Comparison of ENCODE assay signal across 9 cellular contexts in the genomic region with DNA sequence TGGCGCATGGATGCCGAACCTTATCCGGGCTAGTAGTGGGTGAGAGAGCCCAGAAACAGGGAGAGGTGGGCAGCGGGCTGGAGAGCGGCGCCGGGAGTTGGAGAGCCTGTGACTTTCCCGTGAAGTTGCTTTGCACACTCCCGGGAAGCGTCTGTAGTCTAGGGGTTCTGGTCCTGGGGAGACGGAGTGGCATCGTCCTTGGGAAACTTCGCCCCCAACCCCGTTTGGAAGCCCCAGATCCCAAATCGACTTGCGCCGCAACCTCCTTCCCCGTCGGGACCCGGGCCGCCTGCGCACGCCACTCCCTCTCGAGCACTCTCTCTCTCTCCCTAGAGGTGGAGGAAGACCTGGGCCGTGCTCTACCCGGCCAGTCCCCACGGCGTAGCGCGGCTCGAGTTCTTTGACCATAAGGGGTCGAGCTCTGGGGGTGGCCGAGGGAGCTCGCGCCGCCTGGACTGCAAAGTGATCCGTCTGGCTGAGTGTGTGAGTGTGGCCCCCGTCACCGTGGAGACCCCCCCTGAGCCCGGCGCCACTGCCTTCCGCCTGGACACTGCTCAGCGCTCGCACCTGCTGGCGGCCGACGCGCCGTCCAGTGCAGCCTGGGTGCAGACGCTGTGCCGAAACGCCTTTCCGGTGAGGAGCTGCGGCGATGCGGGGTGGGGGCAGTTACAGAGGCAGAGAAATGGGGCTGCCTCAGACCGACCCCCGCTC. TPM values are rescaled to one million over a fixed set of nuclear protein-coding genes. Genes with fewer than 3 reads are reported as not detected.
DNase-seq lines count a peak whose midpoint lies in the region; ATAC-seq, FAIRE-seq and TF ChIP-seq lines count a peak whose summit lies in the region.
"Had no signal": no experiment of that assay in that cellular context is flagged by ENCODE, and none has a peak within 500 bp of the region (broad histone marks: within the 10 kb centered on the region; RNA-seq: fewer than 3 reads in every experiment).

No MANE protein-coding gene starts in this region.

- H3K9me1 ChIP-seq in K562 (ENCODE audit: control insufficient read depth, insufficient read depth, low read length): no peaks in the 10 kb centered on the region

- TF ChIP-seq CTCF in K562 (IDR thresholded peaks at IDR 0.05 in 2 of 3, conservative IDR thresholded peaks at IDR 0.05 in 1 of 3; ENCODE audit: insufficient read depth in 2 of 3, low read depth in 1 of 3, low read length in 3 of 3): no peak

- TF ChIP-seq RAD21 in K562 (CRISPR knock-in tag; conservative IDR thresholded peaks at IDR 0.05 in 1 of 2, IDR thresholded peaks at IDR 0.05 in 1 of 2): no peak

- H3K9me3 ChIP-seq in SJCRH30 (replicated peaks) (no peaks in the 10 kb centered on the region), K562 (replicated peaks; ENCODE audit: control insufficient read depth, insufficient read depth, low read depth, low read length) (no peaks in the 10 kb centered on the region)

- FAIRE-seq in K562 (lab: Jason Lieb, UNC): peak; percentile 65

- ATAC-seq in HG02943 (IDR thresholded peaks at IDR 0.05; ENCODE audit: low read depth, unreplicated experiment) (peak; percentile 62), K562 (peak; percentile 84), GM18858 (IDR thresholded peaks at IDR 0.05; ENCODE audit: unreplicated experiment) (no peak)

- peak overlapping the region; percentile 90 for H2AFZ ChIP-seq in K562 (ENCODE audit: low read depth, low read length)

- peaks cover 7% of the 10 kb centered on the region for H3K27me3 ChIP-seq in SJCRH30
- H3K27me3 ChIP-seq in K562 (ENCODE audit: control insufficient read depth in 2 of 2, insufficient read depth in 2 of 2, low read length in 2 of 2): peaks cover 0 to 1% of the 10 kb centered on the region in 2 experiments; a peak in 1 of 5 replicates

- POLR2A ChIA-PET in K562 (lab: Yijun Ruan, JAX): interaction anchor here (0.6 to 1.2 kb wide), 7 partner anchors 9 to 328 kb away, joined by 3 to 4 read pairs (median 3); no protein-coding TSS in a partner anchor

- CTCF ChIA-PET in K562 (lab: Yijun Ruan, JAX; ENCODE audit: low intra/inter-chr PET ratio): no interaction called here

- in situ Hi-C loops in K562 (cut with MboI): no loop called here

- H3K4me1 ChIP-seq in SJCRH30: peaks cover 10% of the 10 kb centered on the region
- H3K4me1 ChIP-seq in K562 (replicated peaks in 1 of 2; ENCODE audit: control insufficient read depth in 2 of 2, insufficient read depth in 2 of 2, low read length in 2 of 2): peaks cover 18 to 49% of the 10 kb centered on the region in 2 experiments

- 1% methylated on average over 41 of the region's 58 CpGs for WGBS in K562 (ENCODE audit: insufficient coverage, low coverage, missing lambda C conversion rate)

- peak overlapping the region; percentile 95 for H3K4me2 ChIP-seq in K562 (ENCODE audit: insufficient read depth, low read length)

- TF ChIP-seq POLR2A in K562 (conservative IDR thresholded peaks at IDR 0.05): peak; percentile 66

- TSS peak; percentile 70 for BruUV-seq in K562 (replicated peaks; lab: Mats Ljungman, UMichigan)

- intact Hi-C loops in K562 (cut with micrococcal nuclease): loop anchor here (2.0 kb wide), 1 partner anchor 24 kb away; no protein-coding TSS in a partner anchor

- no peaks in the 10 kb centered on the region for H4K20me1 ChIP-seq in K562 (replicated peaks; ENCODE audit: control insufficient read depth, insufficient read depth, low read length)

- H3K9ac ChIP-seq in K562 (ENCODE audit: insufficient read depth in 1 of 2, low read depth in 2 of 2, low read length in 2 of 2): peak overlapping the region; percentile 83 to 99

- peaks cover 15% of the 10 kb centered on the region; the same call in 2 of the 3 replicates for H3K79me2 ChIP-seq in K562 (ENCODE audit: control insufficient read depth, insufficient read depth, low read length)

- no peak overlapping the region; the same call in 1 of the 2 replicates for H3K27ac ChIP-seq in SJCRH30
- H3K27ac ChIP-seq in K562 (ENCODE audit: extremely low read depth, low read depth, low read length): peak overlapping the region; percentile 92

- H3K36me3 ChIP-seq in SJCRH30 (no peaks in the 10 kb centered on the region), K562 (ENCODE audit: control insufficient read depth, insufficient read depth, low read length) (peaks cover 17% of the 10 kb centered on the region; the same call in 1 of the 3 replicates)

- no peak for TF ChIP-seq EP300 in K562 (IDR thresholded peaks at IDR 0.05; ENCODE audit: low read length)

- H3K4me3 ChIP-seq in SJCRH30: peak overlapping the region; percentile 61
- H3K4me3 ChIP-seq in K562: peak overlapping the region; percentile 66

- DNase-seq in NCI-H748 (lab: John Stamatoyannopoulos, UW; ENCODE audit: unreplicated experiment) (peak; percentile 66), NCI-H748 treated with DMSO at 0.1 percent for 48 hours (lab: John Stamatoyannopoulos, UW) (no peak), SJCRH30 (no peak), K562 (ENCODE audit: extremely low read depth in 1 of 4, low spot score in 3 of 4) (peak; percentile 67 to 70 (median 68)), islet precursor cell (peak; percentile 86)
- peak; percentile 65 for DNase-seq in stimulated activated CD4-positive, alpha-beta T cell treated with anti-CD3 and anti-CD28 coated beads, Interleukin-15, amount 100 ng/mL, for 24 hours

RNA-seq across cellular contexts. Expression of gene DOK1, which starts 0.5 kb away (rescaled TPM):
- total RNA-seq in SJCRH30 (2014; rRNA removed; shearing (Covaris generic)): 1.7 and 4.4 TPM in 2 replicates
- total RNA-seq in K562 (2011; cell fraction: chromatin; rRNA removed; ENCODE audit: low replicate concordance): 7.7 and 24.2 TPM in 2 replicates
- 33.4 and 35.7 TPM in 2 replicates for total RNA-seq in K562 (2011; cell fraction: nucleolus; rRNA removed)
- 13.4 and 16.5 TPM in 2 replicates for total RNA-seq in K562 (2011; cell fraction: nucleoplasm; rRNA removed)
- total RNA-seq in K562 (2014; rRNA removed) (36.4 and 44.5 TPM in 2 replicates), K562 (2014; rRNA removed; fragmentation: Illumina TruSeq; extraction: Trizol) (5.2 and 7.6 TPM in 2 replicates), K562 (2015; rRNA removed; fragmentation: Illumina TruSeq; extraction: Trizol) (16.6 and 16.7 TPM in 2 replicates), K562 (2021) (25.8 and 29.6 TPM in 2 replicates)
- polyA plus RNA-seq in K562 (2011; rRNA removed) (11.3 and 12.0 TPM in 2 replicates), K562 (2014; fragmentation: Illumina TruSeq; extraction: Trizol) (16.1 and 24.2 TPM in 2 replicates), K562 (2014; fragmentation: Nextera tagmentation; extraction: Ambion mirVana) (under 1 TPM; 0.59 to 0.99 TPM), K562 (2014; rRNA removed) (27.7 and 33.0 TPM in 2 replicates)
- 11.0 and 31.7 TPM in 2 replicates for polyA plus RNA-seq in K562 (2011; cell fraction: cytosol; rRNA removed)
- 23.6 and 47.8 TPM in 2 replicates for polyA plus RNA-seq in K562 (2011; cell fraction: nucleus; rRNA removed)
- 26.9 and 34.5 TPM in 2 replicates for polyA plus RNA-seq in K562 (2012)
- polyA minus RNA-seq in K562 (2011; rRNA and poly(A)+ RNA removed): 7.6 and 10.6 TPM in 2 replicates
- polyA minus RNA-seq in K562 (2011; cell fraction: cytosol; rRNA and poly(A)+ RNA removed): 14.9 and 16.0 TPM in 2 replicates
- polyA minus RNA-seq in K562 (2011; cell fraction: nucleus; rRNA and poly(A)+ RNA removed): 20.7 and 21.3 TPM in 2 replicates

RNA-seq across cellular contexts. Expression of gene LOXL3, which starts 1.2 kb away (rescaled TPM):
- 16.8 and 19.0 TPM in 2 replicates for total RNA-seq in SJCRH30 (2014; rRNA removed; shearing (Covaris generic))
- 2.6 and 3.8 TPM in 2 replicates for total RNA-seq in K562 (2011; cell fraction: chromatin; rRNA removed; ENCODE audit: low replicate concordance)
- total RNA-seq in K562 (2011; cell fraction: nucleolus; rRNA removed): 2.0 and 2.2 TPM in 2 replicates
- total RNA-seq in K562 (2011; cell fraction: nucleoplasm; rRNA removed): 2.1 and 2.9 TPM in 2 replicates
- total RNA-seq in K562 (2014; rRNA removed): 0.29 and 0.64 TPM in 2 replicates
- total RNA-seq in K562 (2014; rRNA removed; fragmentation: Illumina TruSeq; extraction: Trizol): 0.25 and 0.26 TPM in 2 replicates
- total RNA-seq in K562 (2015; rRNA removed; fragmentation: Illumina TruSeq; extraction: Trizol): 0.22 and 0.23 TPM in 2 replicates
- total RNA-seq in K562 (2021): 0.58 and 0.76 TPM in 2 replicates
- 0.99 and 1.1 TPM in 2 replicates for polyA plus RNA-seq in K562 (2011; rRNA removed)
- 0.87 and 1.1 TPM in 2 replicates for polyA plus RNA-seq in K562 (2011; cell fraction: cytosol; rRNA removed)
- 3.1 and 5.8 TPM in 2 replicates for polyA plus RNA-seq in K562 (2011; cell fraction: nucleus; rRNA removed)
- 0.59 and 1.7 TPM in 2 replicates for polyA plus RNA-seq in K562 (2012)
- polyA plus RNA-seq in K562 (2014; fragmentation: Illumina TruSeq; extraction: Trizol): 0.31 and 0.48 TPM in 2 replicates
- polyA plus RNA-seq in K562 (2014; fragmentation: Nextera tagmentation; extraction: Ambion mirVana): under 1 TPM; 0.24 to 0.30 TPM
- polyA plus RNA-seq in K562 (2014; rRNA removed): 0.50 and 1.1 TPM in 2 replicates
- 0.53 and 0.66 TPM in 2 replicates for polyA minus RNA-seq in K562 (2011; rRNA and poly(A)+ RNA removed)
- polyA minus RNA-seq in K562 (2011; cell fraction: cytosol; rRNA and poly(A)+ RNA removed): 1.0 TPM in 1 of 2 replicates, not detected in the other
- 1.1 and 1.8 TPM in 2 replicates for polyA minus RNA-seq in K562 (2011; cell fraction: nucleus; rRNA and poly(A)+ RNA removed)

RNA-seq across cellular contexts. Expression of gene HTRA2, which starts 25.2 kb away (rescaled TPM):
- 42.6 and 46.3 TPM in 2 replicates for total RNA-seq in SJCRH30 (2014; rRNA removed; shearing (Covaris generic))
- 76.3 and 135 TPM in 2 replicates for total RNA-seq in K562 (2011; cell fraction: chromatin; rRNA removed; ENCODE audit: low replicate concordance)
- total RNA-seq in K562 (2011; cell fraction: nucleolus; rRNA removed): 116 and 121 TPM in 2 replicates
- total RNA-seq in K562 (2011; cell fraction: nucleoplasm; rRNA removed): 69.5 and 82.8 TPM in 2 replicates
- total RNA-seq in K562 (2014; rRNA removed) (68.0 and 76.5 TPM in 2 replicates), K562 (2014; rRNA removed; fragmentation: Illumina TruSeq; extraction: Trizol) (48.3 and 54.2 TPM in 2 replicates), K562 (2015; rRNA removed; fragmentation: Illumina TruSeq; extraction: Trizol) (56.7 and 60.5 TPM in 2 replicates), K562 (2021) (66.5 and 72.0 TPM in 2 replicates)
- polyA plus RNA-seq in K562 (2011; rRNA removed) (45.9 and 59.8 TPM in 2 replicates), K562 (2014; fragmentation: Illumina TruSeq; extraction: Trizol) (60.7 and 75.7 TPM in 2 replicates), K562 (2014; fragmentation: Nextera tagmentation; extraction: Ambion mirVana) (10 to 100 TPM; 66.7 to 71.2 TPM), K562 (2014; rRNA removed) (65.8 and 78.9 TPM in 2 replicates)
- polyA plus RNA-seq in K562 (2011; cell fraction: cytosol; rRNA removed): 65.6 and 128 TPM in 2 replicates
- 86.3 and 133 TPM in 2 replicates for polyA plus RNA-seq in K562 (2011; cell fraction: nucleus; rRNA removed)
- polyA plus RNA-seq in K562 (2012): 62.5 and 70.9 TPM in 2 replicates
- 29.0 and 45.8 TPM in 2 replicates for polyA minus RNA-seq in K562 (2011; rRNA and poly(A)+ RNA removed)
- 22.2 and 38.4 TPM in 2 replicates for polyA minus RNA-seq in K562 (2011; cell fraction: cytosol; rRNA and poly(A)+ RNA removed)
- 58.6 and 61.0 TPM in 2 replicates for polyA minus RNA-seq in K562 (2011; cell fraction: nucleus; rRNA and poly(A)+ RNA removed)

RNA-seq across cellular contexts. Expression of gene AUP1, which starts 25.5 kb away (rescaled TPM):
- 125 and 132 TPM in 2 replicates for total RNA-seq in SJCRH30 (2014; rRNA removed; shearing (Covaris generic))
- 396 and 984 TPM in 2 replicates for total RNA-seq in K562 (2011; cell fraction: chromatin; rRNA removed; ENCODE audit: low replicate concordance)
- 901 and 928 TPM in 2 replicates for total RNA-seq in K562 (2011; cell fraction: nucleolus; rRNA removed)
- 568 and 636 TPM in 2 replicates for total RNA-seq in K562 (2011; cell fraction: nucleoplasm; rRNA removed)
- total RNA-seq in K562 (2014; rRNA removed) (183 and 192 TPM in 2 replicates), K562 (2014; rRNA removed; fragmentation: Illumina TruSeq; extraction: Trizol) (105 and 130 TPM in 2 replicates), K562 (2015; rRNA removed; fragmentation: Illumina TruSeq; extraction: Trizol) (165 and 173 TPM in 2 replicates), K562 (2021) (165 and 166 TPM in 2 replicates)
- polyA plus RNA-seq in K562 (2011; rRNA removed) (118 and 196 TPM in 2 replicates), K562 (2014; fragmentation: Illumina TruSeq; extraction: Trizol) (217 and 245 TPM in 2 replicates), K562 (2014; fragmentation: Nextera tagmentation; extraction: Ambion mirVana) (100 to 1,000 TPM in 1 of 2 experiments, 10 to 100 TPM in 1; 70.7 to 113 TPM), K562 (2014; rRNA removed) (245 and 268 TPM in 2 replicates)
- 159 and 372 TPM in 2 replicates for polyA plus RNA-seq in K562 (2011; cell fraction: cytosol; rRNA removed)
- polyA plus RNA-seq in K562 (2011; cell fraction: nucleus; rRNA removed): 1,037 and 1,663 TPM in 2 replicates
- polyA plus RNA-seq in K562 (2012): 131 and 205 TPM in 2 replicates
- polyA minus RNA-seq in K562 (2011; rRNA and poly(A)+ RNA removed): 48.7 and 121 TPM in 2 replicates
- 56.7 and 112 TPM in 2 replicates for polyA minus RNA-seq in K562 (2011; cell fraction: cytosol; rRNA and poly(A)+ RNA removed)
- polyA minus RNA-seq in K562 (2011; cell fraction: nucleus; rRNA and poly(A)+ RNA removed): 209 and 232 TPM in 2 replicates

RNA-seq across cellular contexts. Expression of gene DQX1, which starts 28.9 kb away (rescaled TPM):
- 0.30 and 0.61 TPM in 2 replicates for total RNA-seq in SJCRH30 (2014; rRNA removed; shearing (Covaris generic))
- 2.8 and 6.5 TPM in 2 replicates for total RNA-seq in K562 (2011; cell fraction: chromatin; rRNA removed; ENCODE audit: low replicate concordance)
- 1.7 and 2.1 TPM in 2 replicates for total RNA-seq in K562 (2011; cell fraction: nucleolus; rRNA removed)
- total RNA-seq in K562 (2011; cell fraction: nucleoplasm; rRNA removed): 1.7 and 2.0 TPM in 2 replicates
- total RNA-seq in K562 (2014; rRNA removed) (0.73 TPM in 1 of 2 replicates, not detected in the other), K562 (2014; rRNA removed; fragmentation: Illumina TruSeq; extraction: Trizol) (0.06 and 0.11 TPM in 2 replicates), K562 (2015; rRNA removed; fragmentation: Illumina TruSeq; extraction: Trizol) (0.30 and 0.33 TPM in 2 replicates), K562 (2021) (0.29 and 0.38 TPM in 2 replicates)
- polyA plus RNA-seq in K562 (2011; rRNA removed) (0.18 and 0.46 TPM in 2 replicates), K562 (2014; fragmentation: Illumina TruSeq; extraction: Trizol) (0.18 TPM in 2 replicates), K562 (2014; fragmentation: Nextera tagmentation; extraction: Ambion mirVana) (under 1 TPM; 0.04 to 0.08 TPM), K562 (2014; rRNA removed) (0.05 and 0.21 TPM in 2 replicates)
- 0.03 and 0.24 TPM in 2 replicates for polyA plus RNA-seq in K562 (2011; cell fraction: cytosol; rRNA removed)
- 3.1 and 4.0 TPM in 2 replicates for polyA plus RNA-seq in K562 (2011; cell fraction: nucleus; rRNA removed)
- 0.18 and 0.25 TPM in 2 replicates for polyA plus RNA-seq in K562 (2012)
- not detected in 2 replicates for polyA minus RNA-seq in K562 (2011; rRNA and poly(A)+ RNA removed)
- polyA minus RNA-seq in K562 (2011; cell fraction: cytosol; rRNA and poly(A)+ RNA removed): not detected in 2 replicates
- polyA minus RNA-seq in K562 (2011; cell fraction: nucleus; rRNA and poly(A)+ RNA removed): 0.54 and 1.3 TPM in 2 replicates
- total RNA-seq: glomerular endothelial cell had no signal

Comparison
In these comparisons a context has a peak if more than half of its experiments do, and no peak if none do; other contexts are left out.
1. DNase-seq: peak in NCI-H748 (single experiment), K562 (4 of 4), islet precursor cell (single experiment) and stimulated activated CD4-positive, alpha-beta T cell treated with anti-CD3 and anti-CD28 coated beads, Interleukin-15, amount 100 ng/mL, for 24 hours (single experiment); none in NCI-H748 treated with DMSO at 0.1 percent for 48 hours (single experiment) and SJCRH30 (0 of 2).